Comparison of ENCODE assay signal across 1 cellular context in genomic region chr16:68085259-68086071, GRCh38.
TF ChIP-seq lines count a peak whose summit lies in the region.

TSS of gene NFATC3 (plus strand) at chr16:68085370. CDS start at chr16:68085682, 312 bp downstream.

TF ChIP-seq in K562, 482 proteins besides CTCF, POLR2A, EP300 and RAD21 (continued from another document):
- TF ChIP-seq ATF6 (CRISPR knock-in tag; IDR thresholded peaks at IDR 0.05) (no peak), TOE1 (IDR thresholded peaks at IDR 0.05; ENCODE audit: borderline replicate concordance) (peak; percentile 45; the same call in 1 of the 2 replicates), TOE1 (CRISPR knock-in tag; IDR thresholded peaks at IDR 0.05; ENCODE audit: borderline replicate concordance, low read depth) (no peak), KHSRP (IDR thresholded peaks at IDR 0.05) (no peak), MED1 (CRISPR knock-in tag; IDR thresholded peaks at IDR 0.05; ENCODE audit: borderline replicate concordance) (no peak), L3MBTL2 (IDR thresholded peaks at IDR 0.05) (peak; percentile 55), CHD1 (IDR thresholded peaks at IDR 0.05; ENCODE audit: low read length) (no peak), HLTF (IDR thresholded peaks at IDR 0.05) (no peak), MAX (CRISPR knock-in tag; IDR thresholded peaks at IDR 0.05) (0 out of 2 replicates have a peak, but pooled peaks have one; percentile 21), CREM (IDR thresholded peaks at IDR 0.05; ENCODE audit: low read depth) (no peak; the same call in none of the 2 replicates), ZNF511 (CRISPR knock-in tag; IDR thresholded peaks at IDR 0.05) (no peak; the same call in 1 of the 2 replicates), HBP1 (CRISPR knock-in tag; IDR thresholded peaks at IDR 0.05) (no peak), HSF4 (CRISPR knock-in tag; IDR thresholded peaks at IDR 0.05; ENCODE audit: borderline replicate concordance) (no peak), SMARCC2 (IDR thresholded peaks at IDR 0.05; ENCODE audit: low read depth) (no peak), ZNF507 (tag; conservative IDR thresholded peaks at IDR 0.05) (no peak), IRF9 (tag; IDR thresholded peaks at IDR 0.05) (no peak), ZNF232 (CRISPR knock-in tag; IDR thresholded peaks at IDR 0.05) (no peak), ZBTB43 (CRISPR knock-in tag; IDR thresholded peaks at IDR 0.05) (peak; percentile 80; the same call in 1 of the 2 replicates), MEF2A (IDR thresholded peaks at IDR 0.05; ENCODE audit: control insufficient read depth, low read depth, low read length) (no peak), CREB3 (tag; conservative IDR thresholded peaks at IDR 0.05; ENCODE audit: low read depth) (no peak), ZBTB1 (CRISPR knock-in tag; IDR thresholded peaks at IDR 0.05; ENCODE audit: borderline replicate concordance, low read depth) (peak; percentile 64; the same call in 1 of the 2 replicates), MYC (IDR thresholded peaks at IDR 0.05; ENCODE audit: low read depth, low read length) (no peak), MYC (CRISPR knock-in tag; IDR thresholded peaks at IDR 0.05; ENCODE audit: borderline replicate concordance, low read depth) (no peak), NR2F6 (CRISPR knock-in tag; IDR thresholded peaks at IDR 0.05) (no peak)
TF ChIP-seq in K562: peak in this region for 108.
